ENCODE assay signal across 8 cellular contexts in genomic region chr13:46797468-46798237, GRCh38. TPM values are rescaled to one million over a fixed set of nuclear protein-coding genes. Genes with fewer than 3 reads are reported as not detected.
DNase-seq lines count a peak whose midpoint lies in the region; ATAC-seq and TF ChIP-seq lines count a peak whose summit lies in the region.

No MANE protein-coding gene starts in this region.

- no peak for TF ChIP-seq CTCF in psoas muscle (IDR thresholded peaks at IDR 0.05)

- H3K4me3 ChIP-seq in HAP-1 = peak overlapping the region; percentile 75
- peak overlapping the region; percentile 96 for H3K4me3 ChIP-seq in psoas muscle

- peak overlapping the region; percentile 99 for H3K4me3 Mint-ChIP-seq in T-helper 1 cell treated with Interleukin-12 subunit alpha and Interleukin-12 subunit beta and Interleukin-4 antibody, amounts not matched to agents 30 μg/mL and 1 μg/mL, for 36 hours

- H3K36me3 ChIP-seq in HAP-1 (replicated peaks) = 0 out of 2 replicates have a peak, but pooled peaks cover 2% of the 10 kb centered on the region
- H3K36me3 ChIP-seq in psoas muscle (ENCODE audit: insufficient read depth in 1 of 2, low read depth in 1 of 2) = peaks cover 0 to 6% of the 10 kb centered on the region in 2 donors

- H3K27me3 ChIP-seq in HAP-1 (ENCODE audit: low read depth) (no peaks in the 10 kb centered on the region), psoas muscle (ENCODE audit: insufficient read depth in 3 of 3, low read length in 2 of 3) (no peaks in the 10 kb centered on the region)

- H3K9me3 Mint-ChIP-seq in T-helper 1 cell treated with Interleukin-12 subunit alpha and Interleukin-12 subunit beta and Interleukin-4 antibody, amounts not matched to agents 30 μg/mL and 1 μg/mL, for 36 hours = no peaks in the 10 kb centered on the region

- peaks cover 11% of the 10 kb centered on the region for H3K27me3 Mint-ChIP-seq in T-helper 1 cell treated with Interleukin-12 subunit alpha and Interleukin-12 subunit beta and Interleukin-4 antibody, amounts not matched to agents 30 μg/mL and 1 μg/mL, for 36 hours (ENCODE audit: low read depth)

- peak overlapping the region; percentile 99 for H3K27ac Mint-ChIP-seq in T-helper 1 cell treated with Interleukin-12 subunit alpha and Interleukin-12 subunit beta and Interleukin-4 antibody, amounts not matched to agents 30 μg/mL and 1 μg/mL, for 36 hours

- peak overlapping the region; percentile 87 for H3K27ac ChIP-seq in psoas muscle

- peaks cover 33% of the 10 kb centered on the region for H3K4me1 ChIP-seq in HAP-1
- peaks cover 30% of the 10 kb centered on the region for H3K4me1 ChIP-seq in psoas muscle

- no peaks in the 10 kb centered on the region for H3K9me3 ChIP-seq in HAP-1
- no peaks in the 10 kb centered on the region for H3K9me3 ChIP-seq in psoas muscle

- ATAC-seq in psoas muscle (no peak), GM21825 (IDR thresholded peaks at IDR 0.05; ENCODE audit: unreplicated experiment) (no peak)

- DNase-seq in HAP-1 (ENCODE audit: low spot score in 2 of 2) (no peak), fibroblast of peridontal ligament (ENCODE audit: extremely low read depth) (peak; percentile 71), psoas muscle (no peak), NCI-H526 (lab: John Stamatoyannopoulos, UW) (no peak), NCI-H2196 treated with DMSO at 0.1 percent for 48 hours (lab: John Stamatoyannopoulos, UW; ENCODE audit: unreplicated experiment) (no peak), Ammon's horn (ENCODE audit: low spot score) (no peak)

- intact Hi-C loops in psoas muscle (cut with DNase I) = no loop called here

- in situ Hi-C loops in HAP-1 (cut with MboI; ENCODE audit: low sequenced_read_pairs) = no loop called here

- WGBS in psoas muscle, 3 donors = 31 to 50% (median 36%) methylated on average over 11 of the region's 11 CpGs

- H3K36me3 Mint-ChIP-seq in T-helper 1 cell treated with Interleukin-12 subunit alpha and Interleukin-12 subunit beta and Interleukin-4 antibody, amounts not matched to agents 30 μg/mL and 1 μg/mL, for 36 hours (ENCODE audit: low read depth) = peaks cover 12% of the 10 kb centered on the region

- peaks cover 27% of the 10 kb centered on the region for H3K4me1 Mint-ChIP-seq in T-helper 1 cell treated with Interleukin-12 subunit alpha and Interleukin-12 subunit beta and Interleukin-4 antibody, amounts not matched to agents 30 μg/mL and 1 μg/mL, for 36 hours (ENCODE audit: low read depth)

RNA-seq across cellular contexts. Expression of gene ESD, which starts 0.7 kb away (rescaled TPM):
- 10 to 100 TPM; 70.6 to 85.8 (median 80.0) TPM for total RNA-seq in psoas muscle
- 100 to 1,000 TPM in 1 of 3 donors, 10 to 100 TPM in 2; 77.0 to 122 (median 95.6) TPM for polyA plus RNA-seq in psoas muscle
